ENCODE assay signal across 7 cellular contexts in the genomic region with DNA sequence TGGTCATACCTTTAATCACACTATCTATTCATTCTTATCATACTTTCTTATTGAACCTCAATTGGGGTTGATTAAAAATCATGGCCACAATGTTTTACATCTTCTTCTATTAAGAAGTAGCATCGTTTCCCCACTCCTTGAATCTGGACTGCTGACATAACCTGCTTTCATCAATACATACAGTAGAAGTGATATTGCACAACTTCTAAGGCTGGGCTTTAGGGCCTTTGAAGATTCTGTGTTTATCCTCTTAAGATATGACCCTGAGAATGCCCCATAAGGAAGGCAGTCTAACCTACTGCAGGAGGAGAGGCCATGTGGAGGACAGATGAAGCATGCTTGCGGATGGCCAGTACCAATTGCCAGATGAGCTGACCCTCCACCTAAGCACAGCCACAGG.
"Had no signal": no experiment of that assay in that cellular context is flagged by ENCODE, and none has a peak within 500 bp of the region (broad histone marks: within the 10 kb centered on the region; RNA-seq: fewer than 3 reads in every experiment).

No MANE protein-coding gene starts in this region.

- ATAC-seq: GM12878 had no signal

- DNase-seq: GDM1, GF-D8 had no signal

- H3K4me3 ChIP-seq: GM12878 had no signal

- FAIRE-seq: GM12878, GM12891, GM12892, GM18507, GM19239 had no signal
